In genomic region chr6:168570211-168570610, GRCh38 we compare ENCODE assay signal across 6 cellular contexts.
"Had no signal": no experiment of that assay in that cellular context is flagged by ENCODE, and none has a peak within 500 bp of the region (broad histone marks: within the 10 kb centered on the region; RNA-seq: fewer than 3 reads in every experiment).

No MANE protein-coding gene starts in this region.

- H2AFZ ChIP-seq: GM23338 had no signal

- DNase-seq: H9, HCEC 1CT had no signal

- H3K4me3 ChIP-seq: GM23338 had no signal

- H3K4me1 Mint-ChIP-seq: IgD-negative memory B cell had no signal

- H3K4me3 Mint-ChIP-seq: GM23338, H9, IgD-negative memory B cell had no signal

- ATAC-seq: GM23338, HepG2 had no signal

- H3K27ac ChIP-seq: HL-60 had no signal

- H3K27ac Mint-ChIP-seq: GM23338, IgD-negative memory B cell had no signal

- H3K36me3 Mint-ChIP-seq: IgD-negative memory B cell had no signal

- H3K4me2 ChIP-seq: GM23338 had no signal

- H3K9me3 Mint-ChIP-seq: GM23338 had no signal
